Comparison of ENCODE assay signal across 9 cellular contexts in the genomic region with DNA sequence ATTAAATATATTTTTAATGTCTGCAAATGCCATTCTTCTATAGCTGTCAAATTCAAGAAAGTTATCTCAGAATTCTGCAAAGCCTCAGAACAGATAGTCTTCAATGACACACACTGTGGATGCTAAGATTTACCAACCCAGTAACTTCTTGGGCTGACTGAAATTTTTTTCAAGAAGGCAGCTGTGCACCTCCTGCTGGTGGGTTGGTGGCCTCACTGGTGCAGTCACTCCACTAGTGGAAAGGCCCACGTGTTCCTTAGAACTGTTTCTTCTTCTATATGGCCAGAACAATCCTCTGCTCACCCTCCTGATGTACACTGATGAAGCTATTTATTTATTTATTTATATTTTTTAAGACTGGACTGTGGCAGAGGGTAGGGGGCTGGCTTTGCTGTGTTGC. TPM values are rescaled to one million over a fixed set of nuclear protein-coding genes. Genes with fewer than 3 reads are reported as not detected.
DNase-seq lines count a peak whose midpoint lies in the region; ATAC-seq and TF ChIP-seq lines count a peak whose summit lies in the region.
"Had no signal": no experiment of that assay in that cellular context is flagged by ENCODE, and none has a peak within 500 bp of the region (broad histone marks: within the 10 kb centered on the region; RNA-seq: fewer than 3 reads in every experiment).

No MANE protein-coding gene starts in this region.

- TF ChIP-seq CTCF in CD14-positive monocyte (IDR thresholded peaks at IDR 0.05) (peak; percentile 40), SU-DHL-6 (IDR thresholded peaks at IDR 0.05; ENCODE audit: insufficient read depth, low read length, poor library complexity, severe bottlenecking) (peak; percentile 9)

- H3K9me2 ChIP-seq in SU-DHL-6 (replicated peaks; ENCODE audit: insufficient read depth, low read length) = no peaks in the 10 kb centered on the region

- no peak overlapping the region for H3K4me3 Mint-ChIP-seq in CD14-positive monocyte

- H3K9ac ChIP-seq in SU-DHL-6 (ENCODE audit: low read length) = no peak overlapping the region

- no peaks in the 10 kb centered on the region for H3K27me3 ChIP-seq in SU-DHL-6 (ENCODE audit: low read length)

- ATAC-seq in GM21381 (IDR thresholded peaks at IDR 0.05; ENCODE audit: unreplicated experiment) (peak; percentile 63), HG03095 (IDR thresholded peaks at IDR 0.05; ENCODE audit: unreplicated experiment) (no peak)

- H3K4me2 ChIP-seq in SU-DHL-6 (ENCODE audit: low read depth, low read length, poor library complexity, severe bottlenecking) = no peak overlapping the region

- peaks cover 5 to 23% (median 15%) of the 10 kb centered on the region in 3 donors for H3K27me3 Mint-ChIP-seq in CD14-positive monocyte (ENCODE audit: low read depth in 3 of 3)

- DNase-seq in CD14-positive monocyte (ENCODE audit: low spot score) (no peak), iris pigment epithelial cell (ENCODE audit: low read depth) (peak; percentile 16), cerebellar nuclear complex (lab: John Stamatoyannopoulos, UW) (no peak), NCI-H1436 treated with DMSO at 0.1 percent for 48 hours (lab: John Stamatoyannopoulos, UW) (no peak)
- no peak for DNase-seq in activated CD4-positive, CD25-positive, alpha-beta regulatory T cell (lab: John Stamatoyannopoulos, UW)
- DNase-seq: spleen had no signal

- H3K36me3 Mint-ChIP-seq in CD14-positive monocyte = no peaks in the 10 kb centered on the region

- no peaks in the 10 kb centered on the region for H3K36me3 ChIP-seq in SU-DHL-6 (ENCODE audit: low read length)
- H3K36me3 ChIP-seq: spleen had no signal

- intact Hi-C loops in CD14-positive monocyte (cut with micrococcal nuclease) = loop anchor here in 1 of 2 donors (10.0 kb wide), 1 partner anchor 82 kb away; no protein-coding TSS in a partner anchor

- no peaks in the 10 kb centered on the region for H3K9me3 ChIP-seq in SU-DHL-6 (ENCODE audit: insufficient read depth, low read length)
- H3K9me3 ChIP-seq: spleen had no signal

- H3K4me1 Mint-ChIP-seq in CD14-positive monocyte = no peaks in the 10 kb centered on the region

- no peaks in the 10 kb centered on the region for H4K20me1 ChIP-seq in SU-DHL-6 (ENCODE audit: low read depth, low read length)

- H3K27ac ChIP-seq in SU-DHL-6 (ENCODE audit: low read depth, low read length) = no peak overlapping the region
- H3K27ac ChIP-seq: spleen had no signal

- no peak overlapping the region for H3K4me3 ChIP-seq in SU-DHL-6 (ENCODE audit: insufficient read depth, low read length, poor library complexity, severe bottlenecking)
- H3K4me3 ChIP-seq: spleen had no signal

- no peak overlapping the region for H2AFZ ChIP-seq in SU-DHL-6 (ENCODE audit: low read depth, low read length, severe bottlenecking)

- H3K9me3 Mint-ChIP-seq in CD14-positive monocyte = peaks cover 0 to 3% (median 0%) of the 10 kb centered on the region in 7 donors

- H3K79me2 ChIP-seq in SU-DHL-6 (ENCODE audit: insufficient read depth, low read length) = no peaks in the 10 kb centered on the region

- H3K27ac Mint-ChIP-seq in CD14-positive monocyte = no peak overlapping the region

- H3F3A ChIP-seq in SU-DHL-6 (ENCODE audit: insufficient read depth) = no peaks in the 10 kb centered on the region

RNA-seq across cellular contexts. Expression of a gene that starts 29.8 kb away (rescaled TPM):
- polyA plus RNA-seq in CD14-positive monocyte = not detected
